ENCODE assay signal across 2 cellular contexts in the genomic region with DNA sequence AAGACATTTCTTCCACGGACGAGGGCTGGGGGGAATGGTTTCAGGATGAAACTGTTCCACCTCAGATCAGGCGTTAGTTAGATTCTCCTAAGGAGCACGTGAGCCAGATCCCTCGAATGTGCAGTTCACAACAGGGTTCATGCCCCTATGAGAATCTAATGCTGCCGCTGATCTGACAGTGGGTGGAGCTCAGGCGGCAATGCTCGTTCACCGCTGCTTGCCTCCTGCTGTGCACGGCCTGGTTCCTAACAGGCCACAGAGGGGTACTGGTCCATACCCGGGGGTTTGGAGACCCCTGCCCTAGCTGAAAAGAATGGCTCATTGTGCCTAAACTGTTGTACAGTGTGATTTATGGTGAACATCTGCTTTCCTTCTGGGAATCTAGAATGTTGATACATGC. TPM values are rescaled to one million over a fixed set of nuclear protein-coding genes. Genes with fewer than 3 reads are reported as not detected.
"Had no signal": no experiment of that assay in that cellular context is flagged by ENCODE, and none has a peak within 500 bp of the region (broad histone marks: within the 10 kb centered on the region; RNA-seq: fewer than 3 reads in every experiment).

No MANE protein-coding gene starts in this region.

RNA-seq across cellular contexts. Expression of a gene that starts 34.8 kb away (rescaled TPM):
- total RNA-seq: H1, HT-29 had no signal
